Comparison of ENCODE assay signal across 14 cellular contexts in the genomic region with DNA sequence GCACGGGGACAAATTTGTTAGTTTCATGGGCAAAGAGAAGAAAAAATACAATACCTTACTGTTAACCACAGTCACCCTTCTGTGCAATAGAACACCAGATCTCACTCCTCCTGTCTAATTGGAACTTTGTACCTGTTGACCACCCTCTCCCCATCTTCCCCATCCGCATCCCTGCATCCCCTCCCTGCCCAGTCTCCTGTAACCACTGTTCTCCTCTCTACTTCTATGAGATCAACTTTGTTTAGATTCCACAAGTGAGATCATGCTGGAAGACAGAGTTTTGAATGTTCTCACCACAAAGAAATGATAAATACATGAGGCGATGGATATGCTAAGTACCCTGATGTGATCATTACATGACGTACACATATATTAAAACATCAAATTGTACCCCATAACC. TPM values are rescaled to one million over a fixed set of nuclear protein-coding genes. Genes with fewer than 3 reads are reported as not detected.
DNase-seq lines count a peak whose midpoint lies in the region; ATAC-seq, FAIRE-seq and TF ChIP-seq lines count a peak whose summit lies in the region.
"Had no signal": no experiment of that assay in that cellular context is flagged by ENCODE, and none has a peak within 500 bp of the region (broad histone marks: within the 10 kb centered on the region; RNA-seq: fewer than 3 reads in every experiment).

No MANE protein-coding gene starts in this region.

- no peaks in the 10 kb centered on the region for H3K27me3 ChIP-seq in adipocyte (replicated peaks; ENCODE audit: control insufficient read depth, insufficient read depth, low read length)
- H3K27me3 ChIP-seq: Peyer's patch, uterus had no signal

- intact Hi-C loops in OCI-LY7 (cut with micrococcal nuclease; ENCODE audit: unreplicated experiment) = no loop called here

- H3K9ac ChIP-seq in adipocyte (ENCODE audit: low read length) = no peak overlapping the region

- 75% methylated on average over 4 of the region's 4 CpGs for WGBS in A549 (ENCODE audit: missing lambda C conversion rate)

- H3K4me3 ChIP-seq in A549 = no peak overlapping the region
- H3K4me3 ChIP-seq in adipocyte (ENCODE audit: low read length) = no peak overlapping the region
- H3K4me3 ChIP-seq in OCI-LY7 (ENCODE audit: low read depth, low read length, poor library complexity, severe bottlenecking) = no peak overlapping the region
- H3K4me3 ChIP-seq: lower lobe of right lung, Peyer's patch, uterus had no signal

- H3K9me3 Mint-ChIP-seq in glutamatergic neuron (ENCODE audit: unreplicated experiment) = peaks cover 12% of the 10 kb centered on the region
- H3K9me3 Mint-ChIP-seq: CD4-positive, alpha-beta T cell had no signal

- FAIRE-seq in A549 (lab: Jason Lieb, UNC) = no peak

- peaks cover 19% of the 10 kb centered on the region for H3K36me3 Mint-ChIP-seq in glutamatergic neuron (ENCODE audit: unreplicated experiment)

- H3K27ac ChIP-seq in A549 (peak overlapping the region in 1 of 2 experiments; percentile 51; a peak in 3 of 6 replicates), OCI-LY7 (ENCODE audit: low read depth, low read length, poor library complexity, severe bottlenecking) (no peak overlapping the region)
- H3K27ac ChIP-seq: lower lobe of right lung had no signal

- H3K4me3 Mint-ChIP-seq in glutamatergic neuron (ENCODE audit: unreplicated experiment) = peak overlapping the region; percentile 31
- H3K4me3 Mint-ChIP-seq: CD4-positive, alpha-beta T cell had no signal

- TF ChIP-seq CTCF in A549 (IDR thresholded peaks at IDR 0.05) (no peak), glutamatergic neuron (IDR thresholded peaks at IDR 0.05; ENCODE audit: partially characterized antibody, unreplicated experiment) (no peak), OCI-LY7 (conservative IDR thresholded peaks at IDR 0.05; ENCODE audit: low read length) (no peak)

- no TSS peak for BruUV-seq in OCI-LY7 (replicated peaks; lab: Mats Ljungman, UMichigan)

- peak overlapping the region; percentile 42 for H3K4me2 ChIP-seq in A549
- H3K4me2 ChIP-seq in OCI-LY7 (ENCODE audit: low read length) = no peak overlapping the region

- H3K4me1 ChIP-seq in A549 (peaks cover 21% of the 10 kb centered on the region), adipocyte (ENCODE audit: control insufficient read depth, insufficient read depth, low read length) (peaks cover 21% of the 10 kb centered on the region), OCI-LY7 (ENCODE audit: insufficient read depth, low read length, poor library complexity, severe bottlenecking) (no peaks in the 10 kb centered on the region)
- H3K4me1 ChIP-seq: lower lobe of right lung, uterus had no signal

- TF ChIP-seq RAD21 in A549 (conservative IDR thresholded peaks at IDR 0.05 in 1 of 2, IDR thresholded peaks at IDR 0.05 in 1 of 2) = no peak

- no peak for TF ChIP-seq EP300 in A549 (IDR thresholded peaks at IDR 0.05)

- no peaks in the 10 kb centered on the region for H3K9me2 ChIP-seq in OCI-LY7 (ENCODE audit: insufficient read depth, low read length)

- no peak overlapping the region for H2AFZ ChIP-seq in OCI-LY7 (ENCODE audit: low read length)

- POLR2A ChIA-PET in A549 (lab: Yijun Ruan, JAX) = interaction anchor here (1.9 kb wide), 1 partner anchor 264 kb away, joined by 9 read pairs; a partner anchor contains a TSS
- POLR2A ChIA-PET in OCI-LY7 (lab: Charles Lee) = no interaction called here

- ATAC-seq in A549 = no peak; a peak in 1 of 6 replicates
- no peak for ATAC-seq in GM18502 (IDR thresholded peaks at IDR 0.05; ENCODE audit: poor library complexity, unreplicated experiment)

- H3K79me2 ChIP-seq in OCI-LY7 (ENCODE audit: insufficient read depth, low read depth, low read length) = no peaks in the 10 kb centered on the region

- no peaks in the 10 kb centered on the region for H3K9me3 ChIP-seq in A549
- no peaks in the 10 kb centered on the region for H3K9me3 ChIP-seq in adipocyte (ENCODE audit: control insufficient read depth, low read length)
- no peaks in the 10 kb centered on the region for H3K9me3 ChIP-seq in OCI-LY7 (ENCODE audit: low read length)
- H3K9me3 ChIP-seq: lower lobe of right lung, Peyer's patch, uterus had no signal

- CTCF ChIA-PET in A549 (lab: Yijun Ruan, JAX) = interaction anchor here (1.5 to 1.8 kb wide), 2 partner anchors 9 to 28 kb away, joined by 4 to 9 read pairs; no protein-coding TSS in a partner anchor
- CTCF ChIA-PET in OCI-LY7 (lab: Charles Lee; ENCODE audit: unreplicated experiment) = interaction anchor here (0.6 kb wide), 1 partner anchor 263 kb away, joined by 3 read pairs; no protein-coding TSS in a partner anchor

- peaks cover 3% of the 10 kb centered on the region for H3K27me3 Mint-ChIP-seq in glutamatergic neuron (ENCODE audit: unreplicated experiment)
- H3K27me3 Mint-ChIP-seq: CD4-positive, alpha-beta T cell had no signal

- H4K20me1 ChIP-seq in OCI-LY7 (ENCODE audit: insufficient read depth, low read length) = 0 out of 2 replicates have a peak, but pooled peaks cover 3% of the 10 kb centered on the region

- DNase-seq in A549 (ENCODE audit: low read depth in 1 of 2, low spot score in 1 of 2) (no peak), H4 (ENCODE audit: low spot score) (peak; percentile 55), adipocyte (ENCODE audit: low read depth) (peak; percentile 62), glutamatergic neuron (no peak), DMS53 treated with DMSO at 0.1 percent for 48 hours (lab: John Stamatoyannopoulos, UW; ENCODE audit: unreplicated experiment) (no peak), NCI-H1092 treated with DMSO at 0.1 percent for 48 hours (lab: John Stamatoyannopoulos, UW) (no peak), OCI-LY7 (ENCODE audit: low spot score) (no peak)
- DNase-seq: aorta, lower lobe of right lung, NCI-H187 treated with DMSO at 0.1 percent for 48 hours had no signal

- H3K36me3 ChIP-seq in adipocyte (ENCODE audit: control insufficient read depth, insufficient read depth, low read length, severe bottlenecking) = peaks cover 24% of the 10 kb centered on the region
- peaks cover 88% of the 10 kb centered on the region for H3K36me3 ChIP-seq in OCI-LY7 (ENCODE audit: insufficient read depth, low read length)
- H3K36me3 ChIP-seq: uterus had no signal

- TF ChIP-seq POLR2A in A549 (IDR thresholded peaks at IDR 0.05; ENCODE audit: low read length) = no peak

- peaks cover 33% of the 10 kb centered on the region for H3K4me1 Mint-ChIP-seq in glutamatergic neuron (ENCODE audit: low read depth, unreplicated experiment)

- H3K27ac Mint-ChIP-seq in glutamatergic neuron (ENCODE audit: unreplicated experiment) = peak overlapping the region; percentile 57
- H3K27ac Mint-ChIP-seq: CD4-positive, alpha-beta T cell had no signal

TF ChIP-seq in A549, 52 proteins besides CTCF, POLR2A, EP300 and RAD21 (continues in another document):
- TF ChIP-seq CEBPB (IDR thresholded peaks at IDR 0.05) (no peak), MYC (IDR thresholded peaks at IDR 0.05; ENCODE audit: borderline replicate concordance, low read length) (no peak), NR3C1 (IDR thresholded peaks at IDR 0.05) (no peak), KDM1A (IDR thresholded peaks at IDR 0.05; ENCODE audit: low read depth) (no peak), HOXB13 (CRISPR knock-in tag; IDR thresholded peaks at IDR 0.05; ENCODE audit: low read depth) (no peak), KDM5A (IDR thresholded peaks at IDR 0.05) (no peak), FOSB (CRISPR knock-in tag; IDR thresholded peaks at IDR 0.05) (no peak), EHF (CRISPR knock-in tag; IDR thresholded peaks at IDR 0.05) (no peak), FOXS1 (CRISPR knock-in tag; IDR thresholded peaks at IDR 0.05) (no peak)
- TF ChIP-seq, protein P1, sequence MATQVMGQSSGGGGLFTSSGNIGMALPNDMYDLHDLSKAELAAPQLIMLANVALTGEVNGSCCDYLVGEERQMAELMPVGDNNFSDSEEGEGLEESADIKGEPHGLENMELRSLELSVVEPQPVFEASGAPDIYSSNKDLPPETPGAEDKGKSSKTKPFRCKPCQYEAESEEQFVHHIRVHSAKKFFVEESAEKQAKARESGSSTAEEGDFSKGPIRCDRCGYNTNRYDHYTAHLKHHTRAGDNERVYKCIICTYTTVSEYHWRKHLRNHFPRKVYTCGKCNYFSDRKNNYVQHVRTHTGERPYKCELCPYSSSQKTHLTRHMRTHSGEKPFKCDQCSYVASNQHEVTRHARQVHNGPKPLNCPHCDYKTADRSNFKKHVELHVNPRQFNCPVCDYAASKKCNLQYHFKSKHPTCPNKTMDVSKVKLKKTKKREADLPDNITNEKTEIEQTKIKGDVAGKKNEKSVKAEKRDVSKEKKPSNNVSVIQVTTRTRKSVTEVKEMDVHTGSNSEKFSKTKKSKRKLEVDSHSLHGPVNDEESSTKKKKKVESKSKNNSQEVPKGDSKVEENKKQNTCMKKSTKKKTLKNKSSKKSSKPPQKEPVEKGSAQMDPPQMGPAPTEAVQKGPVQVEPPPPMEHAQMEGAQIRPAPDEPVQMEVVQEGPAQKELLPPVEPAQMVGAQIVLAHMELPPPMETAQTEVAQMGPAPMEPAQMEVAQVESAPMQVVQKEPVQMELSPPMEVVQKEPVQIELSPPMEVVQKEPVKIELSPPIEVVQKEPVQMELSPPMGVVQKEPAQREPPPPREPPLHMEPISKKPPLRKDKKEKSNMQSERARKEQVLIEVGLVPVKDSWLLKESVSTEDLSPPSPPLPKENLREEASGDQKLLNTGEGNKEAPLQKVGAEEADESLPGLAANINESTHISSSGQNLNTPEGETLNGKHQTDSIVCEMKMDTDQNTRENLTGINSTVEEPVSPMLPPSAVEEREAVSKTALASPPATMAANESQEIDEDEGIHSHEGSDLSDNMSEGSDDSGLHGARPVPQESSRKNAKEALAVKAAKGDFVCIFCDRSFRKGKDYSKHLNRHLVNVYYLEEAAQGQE (IDR thresholded peaks at IDR 0.05) = no peak

RNA-seq across cellular contexts. Expression of a gene that starts 47.7 kb away (rescaled TPM):
- polyA plus RNA-seq in A549 (2011; rRNA removed) (10.4 and 10.6 TPM in 2 replicates), A549 (2017; fragmentation: RNase III; extraction: RNeasy Plus Mini Kit Qiagen cat#74134 plus additional on column Dnase treatment) (8.3 to 8.5 TPM (median 8.4 TPM) in 3 replicates)
- polyA plus RNA-seq in A549 (2012; cell fraction: cytosol; rRNA removed) = 8.6 and 10.8 TPM in 2 replicates
- 14.2 and 15.6 TPM in 2 replicates for polyA plus RNA-seq in A549 (2012; cell fraction: nucleus; rRNA removed)
- 27.4 and 34.2 TPM in 2 replicates for polyA minus RNA-seq in A549 (2011; rRNA and poly(A)+ RNA removed)
- total RNA-seq in H4 (2014; rRNA removed; shearing (Covaris generic)) = 4.5 and 7.2 TPM in 2 replicates
- total RNA-seq in glutamatergic neuron (ENCODE audit: unreplicated experiment) (43.0 TPM), OCI-LY7 (2022) (50.9 and 52.0 TPM in 2 replicates)
- 26.2 and 31.1 TPM in 2 replicates for total RNA-seq in OCI-LY7 (2014; rRNA removed; shearing (Covaris generic))

RNA-seq across cellular contexts. Expression of a gene that starts 49.8 kb away (rescaled TPM):
- polyA plus RNA-seq in A549 (2011; rRNA removed) (22.0 and 27.1 TPM in 2 replicates), A549 (2017; fragmentation: RNase III; extraction: RNeasy Plus Mini Kit Qiagen cat#74134 plus additional on column Dnase treatment) (31.9 to 34.0 TPM (median 33.0 TPM) in 3 replicates)
- 45.9 and 57.8 TPM in 2 replicates for polyA plus RNA-seq in A549 (2012; cell fraction: cytosol; rRNA removed)
- polyA plus RNA-seq in A549 (2012; cell fraction: nucleus; rRNA removed) = 45.3 and 46.2 TPM in 2 replicates
- 16.8 and 26.1 TPM in 2 replicates for polyA minus RNA-seq in A549 (2011; rRNA and poly(A)+ RNA removed)
- total RNA-seq in H4 (2014; rRNA removed; shearing (Covaris generic)) = 39.9 and 42.0 TPM in 2 replicates
- total RNA-seq in glutamatergic neuron (ENCODE audit: unreplicated experiment) (37.3 TPM), OCI-LY7 (2022) (13.5 and 15.1 TPM in 2 replicates)
- total RNA-seq in OCI-LY7 (2014; rRNA removed; shearing (Covaris generic)) = 12.7 and 17.6 TPM in 2 replicates

Comparison
In these comparisons a context has a peak if more than half of its experiments do, and no peak if none do; other contexts are left out.
1. DNase-seq: peak in H4 (single experiment) and adipocyte (single experiment); none in A549 (0 of 2), glutamatergic neuron (single experiment), DMS53 treated with DMSO at 0.1 percent for 48 hours (single experiment), NCI-H1092 treated with DMSO at 0.1 percent for 48 hours (single experiment) and OCI-LY7 (single experiment).